ENCODE assay signal across 1 cellular context in the genomic region with DNA sequence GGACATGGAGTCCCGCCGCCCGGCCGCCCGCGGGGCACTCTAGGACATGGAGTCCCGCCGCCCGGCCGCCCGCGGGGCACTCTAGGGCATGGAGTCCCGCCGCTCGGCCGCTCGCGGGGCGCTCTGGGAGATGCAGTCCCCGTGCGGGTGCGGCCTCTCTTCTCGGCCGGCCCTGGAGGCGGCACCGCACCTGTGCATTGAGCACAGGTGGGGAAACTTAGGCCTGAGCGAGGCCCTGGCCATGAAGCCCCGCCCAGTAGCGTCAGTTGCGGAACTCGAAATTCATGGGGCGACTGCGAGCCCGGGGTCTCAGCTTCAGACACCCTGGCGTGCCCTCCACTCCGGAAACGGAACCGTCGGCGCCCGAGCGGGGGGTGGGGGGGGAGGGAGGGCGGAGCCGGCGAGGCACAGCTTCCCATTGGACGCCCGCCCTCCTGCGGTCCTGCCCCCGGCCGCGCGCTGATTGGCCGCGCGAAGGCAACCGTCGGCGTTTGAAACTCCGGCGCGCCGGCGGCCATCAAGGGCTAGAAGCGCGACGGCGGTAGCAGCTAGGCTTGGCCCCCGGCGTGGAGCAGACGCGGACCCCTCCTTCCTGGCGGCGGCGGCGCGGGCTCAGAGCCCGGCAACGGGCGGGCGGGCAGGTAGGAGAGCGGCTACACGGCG.
TF ChIP-seq lines count a peak whose summit lies in the region.

TACC3 (plus strand) TSS at position 519 of the 663 bp plus-strand sequence. CDS start 1,901 bp downstream, outside the sequence.
TMEM129 (minus strand) TSS at position 321 of the 663 bp plus-strand sequence. CDS start 486 bp downstream, outside the sequence.

TF ChIP-seq in K562, 482 proteins besides CTCF, POLR2A, EP300 and RAD21 (continued from another document and continues in another):
- TF ChIP-seq MLX (CRISPR knock-in tag; conservative IDR thresholded peaks at IDR 0.05) (no peak), ARNT (IDR thresholded peaks at IDR 0.05) (no peak), CXXC5 (CRISPR knock-in tag; IDR thresholded peaks at IDR 0.05) (peak; percentile 81), RAD51 (IDR thresholded peaks at IDR 0.05; ENCODE audit: borderline replicate concordance, low read depth) (no peak), KLF16 (IDR thresholded peaks at IDR 0.05) (no peak), ZNF143 (CRISPR knock-in tag; IDR thresholded peaks at IDR 0.05) (peak; percentile 65), RBM15 (IDR thresholded peaks at IDR 0.05; ENCODE audit: insufficient read depth, low read length) (no peak), CBX8 (IDR thresholded peaks at IDR 0.05; ENCODE audit: borderline replicate concordance, extremely low read depth, low read depth, low read length, poor library complexity, severe bottlenecking) (no peak), MCM5 (IDR thresholded peaks at IDR 0.05; ENCODE audit: low read depth) (no peak), ZNF384 (IDR thresholded peaks at IDR 0.05; ENCODE audit: low read depth, low read length) (no peak), ZBTB8A (IDR thresholded peaks at IDR 0.05; ENCODE audit: partially characterized antibody) (no peak), ZNF12 (CRISPR knock-in tag; IDR thresholded peaks at IDR 0.05) (no peak), GABPA (tag; conservative IDR thresholded peaks at IDR 0.05; ENCODE audit: low read depth) (peak; percentile 98), MAFK (IDR thresholded peaks at IDR 0.05; ENCODE audit: low read length) (no peak), CUX1 (CRISPR knock-in tag; IDR thresholded peaks at IDR 0.05) (no peak), NR2C1 (IDR thresholded peaks at IDR 0.05) (peak; percentile 97), NR2C1 (tag; IDR thresholded peaks at IDR 0.05) (peak; percentile 98), FOXM1 (IDR thresholded peaks at IDR 0.05; ENCODE audit: low read depth) (peak; percentile 52), FOXM1 (CRISPR knock-in tag; IDR thresholded peaks at IDR 0.05; ENCODE audit: low read depth) (no peak; the same call in 1 of the 2 replicates), CHD1 (IDR thresholded peaks at IDR 0.05; ENCODE audit: low read length) (no peak), CREM (IDR thresholded peaks at IDR 0.05; ENCODE audit: low read depth) (peak; percentile 91), KHSRP (IDR thresholded peaks at IDR 0.05) (no peak), ELF4 (CRISPR knock-in tag; IDR thresholded peaks at IDR 0.05) (no peak), POLR2AphosphoS5 (IDR thresholded peaks at IDR 0.05; ENCODE audit: control insufficient read depth, insufficient read depth, low read depth, low read length) (peak; percentile 56), HDAC3 (IDR thresholded peaks at IDR 0.05; ENCODE audit: borderline replicate concordance, partially characterized antibody) (no peak), ZNF436 (CRISPR knock-in tag; IDR thresholded peaks at IDR 0.05) (no peak), NR3C1 (CRISPR knock-in tag; IDR thresholded peaks at IDR 0.05) (0 out of 2 replicates have a peak, but pooled peaks have one; percentile 10), MAX (CRISPR knock-in tag; IDR thresholded peaks at IDR 0.05) (no peak), PHF20 (IDR thresholded peaks at IDR 0.05; ENCODE audit: partially characterized antibody) (peak; percentile 67), CBFB (CRISPR knock-in tag; IDR thresholded peaks at IDR 0.05) (no peak), CREBBP (IDR thresholded peaks at IDR 0.05; ENCODE audit: low read depth, low read length) (no peak), CSDE1 (IDR thresholded peaks at IDR 0.05) (no peak), TGIF2 (CRISPR knock-in tag; IDR thresholded peaks at IDR 0.05) (no peak), KLF13 (tag; IDR thresholded peaks at IDR 0.05; ENCODE audit: borderline replicate concordance, low read depth) (no peak), ZNF175 (CRISPR knock-in tag; IDR thresholded peaks at IDR 0.05; ENCODE audit: low read depth) (no peak), TEAD2 (tag; IDR thresholded peaks at IDR 0.05) (no peak), PATZ1 (CRISPR knock-in tag; IDR thresholded peaks at IDR 0.05; ENCODE audit: borderline replicate concordance) (no peak), ZNF23 (CRISPR knock-in tag; IDR thresholded peaks at IDR 0.05) (no peak), ETV1 (tag; conservative IDR thresholded peaks at IDR 0.05; ENCODE audit: low read depth) (peak; percentile 41; the same call in 1 of the 2 replicates), ARID2 (IDR thresholded peaks at IDR 0.05) (no peak), DEAF1 (CRISPR knock-in tag; IDR thresholded peaks at IDR 0.05) (no peak), E2F5 (CRISPR knock-in tag; IDR thresholded peaks at IDR 0.05) (no peak), ZNF146 (CRISPR knock-in tag; IDR thresholded peaks at IDR 0.05; ENCODE audit: unreplicated experiment) (no peak)
- TF ChIP-seq, protein P1, sequence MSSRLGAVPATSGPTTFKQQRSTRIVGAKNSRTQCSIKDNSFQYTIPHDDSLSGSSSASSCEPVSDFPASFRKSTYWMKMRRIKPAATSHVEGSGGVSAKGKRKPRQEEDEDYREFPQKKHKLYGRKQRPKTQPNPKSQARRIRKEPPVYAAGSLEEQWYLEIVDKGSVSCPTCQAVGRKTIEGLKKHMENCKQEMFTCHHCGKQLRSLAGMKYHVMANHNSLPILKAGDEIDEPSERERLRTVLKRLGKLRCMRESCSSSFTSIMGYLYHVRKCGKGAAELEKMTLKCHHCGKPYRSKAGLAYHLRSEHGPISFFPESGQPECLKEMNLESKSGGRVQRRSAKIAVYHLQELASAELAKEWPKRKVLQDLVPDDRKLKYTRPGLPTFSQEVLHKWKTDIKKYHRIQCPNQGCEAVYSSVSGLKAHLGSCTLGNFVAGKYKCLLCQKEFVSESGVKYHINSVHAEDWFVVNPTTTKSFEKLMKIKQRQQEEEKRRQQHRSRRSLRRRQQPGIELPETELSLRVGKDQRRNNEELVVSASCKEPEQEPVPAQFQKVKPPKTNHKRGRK (tag; IDR thresholded peaks at IDR 0.05) = no peak
- TF ChIP-seq, protein P2, sequence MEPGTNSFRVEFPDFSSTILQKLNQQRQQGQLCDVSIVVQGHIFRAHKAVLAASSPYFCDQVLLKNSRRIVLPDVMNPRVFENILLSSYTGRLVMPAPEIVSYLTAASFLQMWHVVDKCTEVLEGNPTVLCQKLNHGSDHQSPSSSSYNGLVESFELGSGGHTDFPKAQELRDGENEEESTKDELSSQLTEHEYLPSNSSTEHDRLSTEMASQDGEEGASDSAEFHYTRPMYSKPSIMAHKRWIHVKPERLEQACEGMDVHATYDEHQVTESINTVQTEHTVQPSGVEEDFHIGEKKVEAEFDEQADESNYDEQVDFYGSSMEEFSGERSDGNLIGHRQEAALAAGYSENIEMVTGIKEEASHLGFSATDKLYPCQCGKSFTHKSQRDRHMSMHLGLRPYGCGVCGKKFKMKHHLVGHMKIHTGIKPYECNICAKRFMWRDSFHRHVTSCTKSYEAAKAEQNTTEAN (CRISPR knock-in tag; IDR thresholded peaks at IDR 0.05) = no peak
- TF ChIP-seq, protein P3, sequence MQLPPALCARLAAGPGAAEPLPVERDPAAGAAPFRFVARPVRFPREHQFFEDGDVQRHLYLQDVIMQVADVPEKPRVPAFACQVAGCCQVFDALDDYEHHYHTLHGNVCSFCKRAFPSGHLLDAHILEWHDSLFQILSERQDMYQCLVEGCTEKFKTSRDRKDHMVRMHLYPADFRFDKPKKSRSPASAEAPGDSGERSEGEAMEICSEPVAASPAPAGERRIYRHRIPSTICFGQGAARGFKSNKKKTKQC (CRISPR knock-in tag; IDR thresholded peaks at IDR 0.05) = no peak
- TF ChIP-seq, protein P4, sequence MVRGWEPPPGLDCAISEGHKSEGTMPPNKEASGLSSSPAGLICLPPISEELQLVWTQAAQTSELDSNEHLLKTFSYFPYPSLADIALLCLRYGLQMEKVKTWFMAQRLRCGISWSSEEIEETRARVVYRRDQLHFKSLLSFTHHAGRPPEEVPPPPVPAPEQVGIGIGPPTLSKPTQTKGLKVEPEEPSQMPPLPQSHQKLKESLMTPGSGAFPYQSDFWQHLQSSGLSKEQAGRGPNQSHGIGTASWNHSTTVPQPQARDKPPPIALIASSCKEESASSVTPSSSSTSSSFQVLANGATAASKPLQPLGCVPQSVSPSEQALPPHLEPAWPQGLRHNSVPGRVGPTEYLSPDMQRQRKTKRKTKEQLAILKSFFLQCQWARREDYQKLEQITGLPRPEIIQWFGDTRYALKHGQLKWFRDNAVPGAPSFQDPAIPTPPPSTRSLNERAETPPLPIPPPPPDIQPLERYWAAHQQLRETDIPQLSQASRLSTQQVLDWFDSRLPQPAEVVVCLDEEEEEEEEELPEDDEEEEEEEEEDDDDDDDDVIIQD (CRISPR knock-in tag; IDR thresholded peaks at IDR 0.05) = no peak
- TF ChIP-seq, protein P5, sequence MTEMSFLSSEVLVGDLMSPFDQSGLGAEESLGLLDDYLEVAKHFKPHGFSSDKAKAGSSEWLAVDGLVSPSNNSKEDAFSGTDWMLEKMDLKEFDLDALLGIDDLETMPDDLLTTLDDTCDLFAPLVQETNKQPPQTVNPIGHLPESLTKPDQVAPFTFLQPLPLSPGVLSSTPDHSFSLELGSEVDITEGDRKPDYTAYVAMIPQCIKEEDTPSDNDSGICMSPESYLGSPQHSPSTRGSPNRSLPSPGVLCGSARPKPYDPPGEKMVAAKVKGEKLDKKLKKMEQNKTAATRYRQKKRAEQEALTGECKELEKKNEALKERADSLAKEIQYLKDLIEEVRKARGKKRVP (CRISPR knock-in tag; IDR thresholded peaks at IDR 0.05) = no peak
